Comparison of ENCODE assay signal across 21 cellular contexts in genomic region chr17:1928976-1929375, GRCh38.
DNase-seq lines count a peak whose midpoint lies in the region; ATAC-seq and TF ChIP-seq lines count a peak whose summit lies in the region.
"Had no signal": no experiment of that assay in that cellular context is flagged by ENCODE, and none has a peak within 500 bp of the region (broad histone marks: within the 10 kb centered on the region; RNA-seq: fewer than 3 reads in every experiment).

No MANE protein-coding gene starts in this region.

- H3K4me1 Mint-ChIP-seq in glutamatergic neuron (ENCODE audit: low read depth, unreplicated experiment) (peaks cover 23% of the 10 kb centered on the region), neural progenitor cell (peaks cover 35% of the 10 kb centered on the region)
- H3K4me1 Mint-ChIP-seq: natural killer cell; stimulated activated effector memory CD8-positive, alpha-beta T cell treated with anti-CD3 and anti-CD28 coated beads, Interleukin-12 subunit alpha, Interleukin-12 subunit beta, amount 100 ng/mL, for 72 hours had no signal

- no peak overlapping the region for H3K9ac ChIP-seq in neural progenitor cell
- H3K9ac ChIP-seq: BLaER1 had no signal

- H3K36me3 ChIP-seq in HEK293 (ENCODE audit: control insufficient read depth in 2 of 2, insufficient read depth in 1 of 2, low read length in 2 of 2) (no peaks in the 10 kb centered on the region), neural progenitor cell (no peaks in the 10 kb centered on the region), uterus (no peaks in the 10 kb centered on the region)
- H3K36me3 ChIP-seq: BLaER1, brain microvascular endothelial cell, thoracic aorta had no signal

- H3K79me2 ChIP-seq in neural progenitor cell (ENCODE audit: low read depth), result no peaks in the 10 kb centered on the region

- no peak for TF ChIP-seq POLR2A in uterus (IDR thresholded peaks at IDR 0.05)

- H3K9me3 ChIP-seq in HEK293 (ENCODE audit: control insufficient read depth, insufficient read depth, low read depth, low read length) (no peaks in the 10 kb centered on the region), neural progenitor cell (ENCODE audit: low read depth) (no peaks in the 10 kb centered on the region), uterus (no peaks in the 10 kb centered on the region)
- H3K9me3 ChIP-seq: BLaER1, thoracic aorta had no signal

- H3K27me3 ChIP-seq in neural progenitor cell (no peaks in the 10 kb centered on the region), uterus (no peaks in the 10 kb centered on the region)
- H3K27me3 ChIP-seq: BLaER1 had no signal

- H3K27me3 Mint-ChIP-seq in glutamatergic neuron (ENCODE audit: unreplicated experiment) (peaks cover 7% of the 10 kb centered on the region), neural progenitor cell (ENCODE audit: insufficient read depth, low read depth) (peaks cover 6% of the 10 kb centered on the region)

- peaks cover 35% of the 10 kb centered on the region for H3F3A ChIP-seq in neural progenitor cell (ENCODE audit: low read depth)

- CTCF ChIA-PET in HEK293 (lab: Yijun Ruan, JAX), result no interaction called here

- no peak overlapping the region for H3K4me2 ChIP-seq in neural progenitor cell

- no peak for ATAC-seq in GM21390 (IDR thresholded peaks at IDR 0.05; ENCODE audit: unreplicated experiment)
- ATAC-seq: activated CD4-positive, CD25-positive, alpha-beta regulatory T cell treated with anti-CD3 and anti-CD28 coated beads, Interleukin-2, amount 50 U/mL, for 24 hours; natural killer cell; T-helper 17 cell had no signal

- H3K9me3 Mint-ChIP-seq in glutamatergic neuron (ENCODE audit: unreplicated experiment) (peaks cover 8% of the 10 kb centered on the region), neural progenitor cell (no peaks in the 10 kb centered on the region)
- H3K9me3 Mint-ChIP-seq: activated T-helper 1 cell treated with anti-CD3 and anti-CD28 coated beads, Interleukin-12 subunit alpha, Interleukin-12 subunit beta, Interleukin-2, Interleukin-4 antibody, amounts not matched to agents 30 ng/mL and 10 ng/mL and 1 ng/mL, durations not matched to agents 14 hours and 24 hours and 36 hours; natural killer cell; stimulated activated effector memory CD8-positive, alpha-beta T cell treated with anti-CD3 and anti-CD28 coated beads, Interleukin-12 subunit alpha, Interleukin-12 subunit beta, amount 100 ng/mL, for 72 hours had no signal

- H3K36me3 Mint-ChIP-seq in glutamatergic neuron (ENCODE audit: unreplicated experiment) (no peaks in the 10 kb centered on the region), neural progenitor cell (no peaks in the 10 kb centered on the region)
- H3K36me3 Mint-ChIP-seq: natural killer cell; stimulated activated effector memory CD8-positive, alpha-beta T cell treated with anti-CD3 and anti-CD28 coated beads, Interleukin-12 subunit alpha, Interleukin-12 subunit beta, amount 100 ng/mL, for 72 hours had no signal

- intact Hi-C loops in uterus (cut with DNase I; ENCODE audit: low total_unique reads), result no loop called here

- no peak overlapping the region for H2AFZ ChIP-seq in neural progenitor cell (replicated peaks)

- H3K27ac Mint-ChIP-seq in glutamatergic neuron (ENCODE audit: unreplicated experiment), result peak overlapping the region; percentile 75
- H3K27ac Mint-ChIP-seq in neural progenitor cell, result peak overlapping the region; percentile 57
- H3K27ac Mint-ChIP-seq: activated T-helper 1 cell treated with anti-CD3 and anti-CD28 coated beads, Interleukin-12 subunit alpha, Interleukin-12 subunit beta, Interleukin-2, Interleukin-4 antibody, amounts not matched to agents 30 ng/mL and 10 ng/mL and 1 ng/mL, durations not matched to agents 14 hours and 24 hours and 36 hours; natural killer cell; stimulated activated effector memory CD8-positive, alpha-beta T cell treated with anti-CD3 and anti-CD28 coated beads, Interleukin-12 subunit alpha, Interleukin-12 subunit beta, amount 100 ng/mL, for 72 hours; T-helper 17 cell had no signal

- H3K27ac ChIP-seq in HEK293 (ENCODE audit: extremely low read depth, low read depth, low read length), result no peak overlapping the region
- no peak overlapping the region for H3K27ac ChIP-seq in neural progenitor cell
- H3K27ac ChIP-seq in uterus, result no peak overlapping the region
- H3K27ac ChIP-seq: BLaER1, brain microvascular endothelial cell, epithelial cell of prostate, thoracic aorta had no signal

- TF ChIP-seq CTCF in HEK293 (tag by site-specific recombination; IDR thresholded peaks at IDR 0.05) (no peak), glutamatergic neuron (IDR thresholded peaks at IDR 0.05; ENCODE audit: partially characterized antibody, unreplicated experiment) (no peak), neural progenitor cell (IDR thresholded peaks at IDR 0.05) (no peak), uterus (IDR thresholded peaks at IDR 0.05) (no peak)

- no peaks in the 10 kb centered on the region for H3K4me1 ChIP-seq in HEK293 (ENCODE audit: control insufficient read depth, insufficient read depth, low read length)
- peaks cover 34% of the 10 kb centered on the region for H3K4me1 ChIP-seq in neural progenitor cell
- no peaks in the 10 kb centered on the region for H3K4me1 ChIP-seq in uterus

- H3K4me3 Mint-ChIP-seq in glutamatergic neuron (ENCODE audit: unreplicated experiment), result peak overlapping the region; percentile 34
- no peak overlapping the region for H3K4me3 Mint-ChIP-seq in neural progenitor cell
- H3K4me3 Mint-ChIP-seq: activated T-helper 1 cell treated with anti-CD3 and anti-CD28 coated beads, Interleukin-12 subunit alpha, Interleukin-12 subunit beta, Interleukin-2, Interleukin-4 antibody, amounts not matched to agents 30 ng/mL and 10 ng/mL and 1 ng/mL, durations not matched to agents 14 hours and 24 hours and 36 hours; natural killer cell; stimulated activated effector memory CD8-positive, alpha-beta T cell treated with anti-CD3 and anti-CD28 coated beads, Interleukin-12 subunit alpha, Interleukin-12 subunit beta, amount 100 ng/mL, for 72 hours; T-helper 17 cell had no signal

- peak; percentile 91 to 95 for DNase-seq in NCI-H524 (lab: John Stamatoyannopoulos, UW)
- DNase-seq in glutamatergic neuron, result peak; percentile 72
- DNase-seq in neural progenitor cell (ENCODE audit: low spot score), result peak; percentile 3
- no peak for DNase-seq in uterus
- DNase-seq in globus pallidus (ENCODE audit: low spot score), result no peak
- DNase-seq: brain microvascular endothelial cell, Kasumi-1, natural killer cell, NCI-H1092 treated with DMSO at 0.1 percent for 48 hours, NCI-H226, SHP77 treated with DMSO at 0.1 percent for 48 hours, T-helper 17 cell had no signal

- H4K20me1 ChIP-seq in neural progenitor cell (ENCODE audit: low read depth), result no peaks in the 10 kb centered on the region

- POLR2A ChIA-PET in HEK293 (lab: Yijun Ruan, JAX), result interaction anchor here (0.6 to 0.7 kb wide), 2 partner anchors 97 to 109 kb away, joined by 3 read pairs; no protein-coding TSS in a partner anchor

- no peak overlapping the region for H3K4me3 ChIP-seq in HEK293 (ENCODE audit: low read depth, low read length)
- no peak overlapping the region for H3K4me3 ChIP-seq in neural progenitor cell
- H3K4me3 ChIP-seq in uterus, result no peak overlapping the region
- H3K4me3 ChIP-seq: BLaER1, lung, thoracic aorta had no signal

TF ChIP-seq in HEK293, 187 proteins besides CTCF, POLR2A, EP300 and RAD21:
- TF ChIP-seq SP2 (tag by site-specific recombination; IDR thresholded peaks at IDR 0.05) (peak; percentile 13; the same call in 1 of the 2 replicates), ZNF2 (tag by site-specific recombination; IDR thresholded peaks at IDR 0.05) (no peak), HOXC10 (CRISPR knock-in tag; IDR thresholded peaks at IDR 0.05) (no peak), SCRT1 (tag by site-specific recombination; IDR thresholded peaks at IDR 0.05; ENCODE audit: borderline replicate concordance) (no peak), ZNF223 (tag by site-specific recombination; IDR thresholded peaks at IDR 0.05) (no peak), ZNF37A (tag by site-specific recombination; IDR thresholded peaks at IDR 0.05) (no peak), ZNF521 (tag by site-specific recombination; IDR thresholded peaks at IDR 0.05) (no peak), BCL11B (tag by site-specific recombination; IDR thresholded peaks at IDR 0.05; ENCODE audit: low read depth) (no peak)

Comparison
In these comparisons a context has a peak if more than half of its experiments do, and no peak if none do; other contexts are left out.
1. DNase-seq: peak in NCI-H524 (2 of 2), glutamatergic neuron (single experiment) and neural progenitor cell (single experiment); none in uterus (0 of 2) and globus pallidus (single experiment).